Comparison of ENCODE assay signal across 8 cellular contexts in the genomic region with DNA sequence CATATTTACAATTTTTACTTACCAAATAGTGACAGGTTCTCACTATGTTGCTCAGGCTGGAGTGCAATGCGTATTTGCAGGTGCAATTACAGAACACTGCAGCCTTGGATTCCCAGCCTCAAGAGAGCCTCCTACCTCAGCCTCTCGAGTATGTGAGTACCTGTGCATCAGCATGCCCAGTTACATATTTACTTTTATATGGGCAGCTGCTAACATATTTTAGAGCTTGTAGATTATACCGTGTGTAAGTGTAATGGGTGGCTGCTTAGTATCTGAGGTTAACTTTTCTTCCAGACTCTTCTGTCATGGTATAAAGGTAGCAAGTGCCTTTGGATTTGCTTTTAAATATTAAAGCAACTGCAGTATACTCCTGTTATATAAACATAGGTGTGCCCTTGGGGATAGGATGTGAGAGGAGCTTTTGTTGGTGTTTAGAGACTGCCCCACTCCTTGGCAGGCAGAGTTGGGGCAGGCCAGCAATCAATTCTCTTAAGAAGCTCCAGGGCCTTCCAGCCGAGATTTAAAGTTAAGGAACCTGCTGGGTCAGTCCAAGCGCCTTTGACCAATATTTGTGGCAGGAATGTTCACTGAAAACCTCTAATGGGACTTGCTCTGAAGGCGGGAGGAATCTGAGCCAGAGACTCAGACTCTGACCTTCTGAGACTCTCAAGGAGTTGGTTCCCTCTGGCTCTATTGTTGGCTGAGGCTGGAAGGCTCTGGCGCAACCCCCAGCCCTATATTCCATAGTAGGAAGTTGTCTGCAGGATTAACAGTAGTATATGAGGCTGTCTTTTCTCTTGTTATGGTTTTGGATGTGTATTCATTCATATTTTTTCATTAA.
DNase-seq lines count a peak whose midpoint lies in the region; ATAC-seq, FAIRE-seq and TF ChIP-seq lines count a peak whose summit lies in the region.
"Not testable (repeated sequence)": the region's sequence is repeated elsewhere in the genome, so short reads cannot be mapped to it uniquely, and the experiment has no call there.

No MANE protein-coding gene starts in this region.

- POLR2A ChIA-PET in A549 (lab: Yijun Ruan, JAX); HCT116 (lab: Charles Lee); PC-3 (lab: Charles Lee; ENCODE audit: unreplicated experiment); K562 (lab: Yijun Ruan, JAX): not testable (repeated sequence)

- WGBS in A549 (ENCODE audit: missing lambda C conversion rate), result no CpG with 5 or more reads among the region's 7 CpGs
- WGBS in K562 (ENCODE audit: insufficient coverage, low coverage, missing lambda C conversion rate), result no CpG with 5 or more reads among the region's 7 CpGs
- WGBS in lung, 2 donors, result no CpG with 5 or more reads among the region's 7 CpGs
- no CpG with 5 or more reads among the region's 7 CpGs for WGBS in upper lobe of left lung, 2 donors

- not testable (repeated sequence) for TF ChIP-seq CTCF in A549 (IDR thresholded peaks at IDR 0.05); HCT116 (IDR thresholded peaks at IDR 0.05 in 2 of 3, conservative IDR thresholded peaks at IDR 0.05 in 1 of 3; ENCODE audit: borderline replicate concordance in 1 of 3, insufficient read depth in 1 of 3, low read depth in 2 of 3, low read length in 2 of 3); PC-3 (conservative IDR thresholded peaks at IDR 0.05; ENCODE audit: low read depth, low read length); K562 (IDR thresholded peaks at IDR 0.05 in 2 of 3, conservative IDR thresholded peaks at IDR 0.05 in 1 of 3; ENCODE audit: insufficient read depth in 2 of 3, low read depth in 1 of 3, low read length in 3 of 3); left lung (IDR thresholded peaks at IDR 0.05); lung (IDR thresholded peaks at IDR 0.05; ENCODE audit: control extremely low read depth, extremely low read depth); upper lobe of left lung (IDR thresholded peaks at IDR 0.05)

- not testable (repeated sequence) for H3F3A ChIP-seq in PC-3 (ENCODE audit: low read length, unreplicated experiment)

- FAIRE-seq in A549 (lab: Jason Lieb, UNC); K562 (lab: Jason Lieb, UNC): not testable (repeated sequence)

- TF ChIP-seq RAD21 in A549 (conservative IDR thresholded peaks at IDR 0.05 in 1 of 2, IDR thresholded peaks at IDR 0.05 in 1 of 2); HCT116 (IDR thresholded peaks at IDR 0.05; ENCODE audit: low read depth); K562 (CRISPR knock-in tag; conservative IDR thresholded peaks at IDR 0.05 in 1 of 2, IDR thresholded peaks at IDR 0.05 in 1 of 2): not testable (repeated sequence)

- intact Hi-C loops in HCT116 (cut with micrococcal nuclease); PC-3 (cut with micrococcal nuclease); K562 (cut with micrococcal nuclease); left lung (cut with DNase I): not testable (repeated sequence)

- H2AFZ ChIP-seq in HCT116 (ENCODE audit: low read depth, low read length, poor library complexity, severe bottlenecking); PC-3 (ENCODE audit: low read length); K562 (ENCODE audit: low read depth, low read length): not testable (repeated sequence)

- H3K9ac ChIP-seq in HCT116 (ENCODE audit: low read length); PC-3 (ENCODE audit: low read length); K562 (ENCODE audit: insufficient read depth in 1 of 2, low read depth in 2 of 2, low read length in 2 of 2): not testable (repeated sequence)

- DNase-seq in A549 (ENCODE audit: low read depth in 1 of 2, low spot score in 1 of 2); HCT116 (ENCODE audit: low read depth, low spot score); PC-3; K562 (ENCODE audit: extremely low read depth in 1 of 4, low spot score in 3 of 4); left lung; lung (ENCODE audit: low spot score); upper lobe of left lung: not testable (repeated sequence)

- peak; percentile 52 to 87 for ATAC-seq in A549
- ATAC-seq in HCT116, result peak; percentile 42
- peak; percentile 67 for ATAC-seq in PC-3
- peak; percentile 25 for ATAC-seq in K562
- peak; percentile 60 for ATAC-seq in esophagus mucosa
- ATAC-seq in left lung, result peak; percentile 78
- ATAC-seq in lung (ENCODE audit: insufficient read depth, low FRiP score), result peak; percentile 42
- ATAC-seq in upper lobe of left lung (ENCODE audit: low FRiP score in 2 of 2), result peak; percentile 26 to 52

- not testable (repeated sequence) for H3K9me3 ChIP-seq in A549; HCT116 (ENCODE audit: control insufficient read depth in 1 of 2, insufficient read depth in 1 of 2, low read depth in 1 of 2, low read length in 2 of 2); PC-3 (ENCODE audit: low read length); K562 (replicated peaks; ENCODE audit: control insufficient read depth, insufficient read depth, low read depth, low read length); left lung; lung (ENCODE audit: control insufficient read depth in 2 of 2, insufficient read depth in 1 of 2, low read length in 1 of 2); upper lobe of left lung

- CTCF ChIA-PET in A549 (lab: Yijun Ruan, JAX); HCT116 (lab: Charles Lee); PC-3 (lab: Charles Lee); K562 (lab: Yijun Ruan, JAX; ENCODE audit: low intra/inter-chr PET ratio): not testable (repeated sequence)

- RAD21 ChIA-PET in HCT116 (lab: Charles Lee; ENCODE audit: low non-redundant PET in 1 of 2, low total read pairs in 2 of 2, uncharacterized antibody in 2 of 2, unreplicated experiment in 2 of 2), result not testable (repeated sequence)

- H3K27me3 ChIP-seq in HCT116 (ENCODE audit: insufficient read depth, low read length); PC-3 (ENCODE audit: low read length); K562 (ENCODE audit: control insufficient read depth in 2 of 2, insufficient read depth in 2 of 2, low read length in 2 of 2); left lung; lung (ENCODE audit: control insufficient read depth, insufficient read depth); upper lobe of left lung: not testable (repeated sequence)

- H3K9me2 ChIP-seq in HCT116 (ENCODE audit: insufficient read depth); PC-3 (replicated peaks; ENCODE audit: low read length): not testable (repeated sequence)

- not testable (repeated sequence) for H3K4me1 ChIP-seq in A549; HCT116 (ENCODE audit: control insufficient read depth in 1 of 2, insufficient read depth in 2 of 2, low read length in 2 of 2); PC-3 (ENCODE audit: insufficient read depth, low read length); K562 (replicated peaks in 1 of 2; ENCODE audit: control insufficient read depth in 2 of 2, insufficient read depth in 2 of 2, low read length in 2 of 2); left lung; lung (ENCODE audit: control insufficient read depth in 2 of 2, insufficient read depth in 2 of 2, low read length in 2 of 2); upper lobe of left lung

- not testable (repeated sequence) for H4K20me1 ChIP-seq in HCT116 (ENCODE audit: insufficient read depth); PC-3 (ENCODE audit: low read length); K562 (replicated peaks; ENCODE audit: control insufficient read depth, insufficient read depth, low read length)

- not testable (repeated sequence) for H3K4me2 ChIP-seq in A549; HCT116 (ENCODE audit: low read length); PC-3 (ENCODE audit: low read length); K562 (ENCODE audit: insufficient read depth, low read length)

- H3K4me3 ChIP-seq in A549; HCT116 (replicated peaks in 1 of 2; ENCODE audit: low read depth in 1 of 2, low read length in 2 of 2); PC-3 (ENCODE audit: low read length); K562; left lung; lung; upper lobe of left lung: not testable (repeated sequence)

- H3K36me3 ChIP-seq in HCT116 (ENCODE audit: control insufficient read depth in 1 of 2, insufficient read depth in 2 of 2, low read length in 2 of 2); PC-3 (ENCODE audit: low read depth, low read length); K562 (ENCODE audit: control insufficient read depth, insufficient read depth, low read length); left lung; lung (ENCODE audit: control insufficient read depth in 2 of 2, insufficient read depth in 2 of 2, low read length in 2 of 2); upper lobe of left lung: not testable (repeated sequence)

- TF ChIP-seq POLR2A in A549 (IDR thresholded peaks at IDR 0.05; ENCODE audit: low read length); HCT116 (IDR thresholded peaks at IDR 0.05; ENCODE audit: borderline replicate concordance, extremely low read depth, insufficient read depth, insufficient read length); K562 (conservative IDR thresholded peaks at IDR 0.05); upper lobe of left lung (IDR thresholded peaks at IDR 0.05): not testable (repeated sequence)

- H3K9me1 ChIP-seq in K562 (ENCODE audit: control insufficient read depth, insufficient read depth, low read length), result not testable (repeated sequence)

- not testable (repeated sequence) for TF ChIP-seq EP300 in A549 (IDR thresholded peaks at IDR 0.05); K562 (IDR thresholded peaks at IDR 0.05; ENCODE audit: low read length); upper lobe of left lung (IDR thresholded peaks at IDR 0.05)

- H3K79me2 ChIP-seq in HCT116 (ENCODE audit: insufficient read depth, low read length); PC-3 (ENCODE audit: low read length); K562 (ENCODE audit: control insufficient read depth, insufficient read depth, low read length): not testable (repeated sequence)

- not testable (repeated sequence) for H3K27ac ChIP-seq in A549; HCT116 (ENCODE audit: low read depth, low read length); K562 (ENCODE audit: extremely low read depth, low read depth, low read length); left lung; lung (ENCODE audit: low read depth in 1 of 2, low read length in 1 of 2); upper lobe of left lung
- H3K27ac ChIP-seq in PC-3 (ENCODE audit: low read length), result 0 out of 2 replicates have a peak overlapping the region, but pooled peaks have one; percentile 32

- in situ Hi-C loops in K562 (cut with MboI), result not testable (repeated sequence)

- BruUV-seq in HCT116 (replicated peaks; lab: Mats Ljungman, UMichigan); K562 (replicated peaks; lab: Mats Ljungman, UMichigan): not testable (repeated sequence)
- BruUV-seq in PC-3 (replicated peaks; lab: Mats Ljungman, UMichigan), result TSS peak; percentile 41

Comparison
In these comparisons a context has a peak if more than half of its experiments do, and no peak if none do; other contexts are left out.
1. ATAC-seq: peak in every context shown above with its lines; median percentile 78 in left lung; 70 in A549; 67 in PC-3; 60 in esophagus mucosa; 42 in HCT116; 42 in lung; 39 in upper lobe of left lung; 25 in K562.